Comparison of ENCODE assay signal across 8 cellular contexts in genomic region chr1:89633103-89633744, GRCh38. TPM values are rescaled to one million over a fixed set of nuclear protein-coding genes. Genes with fewer than 3 reads are reported as not detected.
DNase-seq lines count a peak whose midpoint lies in the region; ATAC-seq lines count a peak whose summit lies in the region.

TSS of gene LRRC8C (plus strand) at chr1:89633120. CDS start at chr1:89686474, 53,354 bp downstream.

- peak within 1 kb of the TSS; percentile 89 for H3K4me3 Mint-ChIP-seq in activated naive CD8-positive, alpha-beta T cell treated with anti-CD3 and anti-CD28 coated beads, Interleukin-2, amount 50 U/mL, for 24 hours

- peak within 1 kb of the TSS; percentile 96 for H3K4me3 ChIP-seq in SK-N-MC

- H3K36me3 ChIP-seq in SK-N-MC (ENCODE audit: insufficient read depth, low read length): no peaks in the 10 kb centered on the region

- H3K9me3 Mint-ChIP-seq in activated naive CD8-positive, alpha-beta T cell treated with anti-CD3 and anti-CD28 coated beads, Interleukin-2, amount 50 U/mL, for 24 hours: no peaks in the 10 kb centered on the region

- intact Hi-C loops in cardiac septum (cut with DNase I): loop anchor here (1.0 to 10.0 kb wide), 3 partner anchors 89 to 362 kb away; partner anchors contain the start of gene ZNF326
- intact Hi-C loops in posterior vena cava (cut with DNase I): loop anchor here (2.0 to 10.0 kb wide), 2 partner anchors 130 to 1362 kb away; no protein-coding TSS in a partner anchor

- DNase-seq in G401 (ENCODE audit: low spot score) (peak; percentile 28), HUDEP-2 (lab: John Stamatoyannopoulos, UW; ENCODE audit: unreplicated experiment in 76 of 76) (peak in 51 of 76 experiments; percentile 18 to 85 (median 49)), SK-N-MC (ENCODE audit: low read depth, low spot score) (no peak), cardiac septum (ENCODE audit: low spot score) (peak; percentile 85), posterior vena cava (ENCODE audit: low spot score) (peak; percentile 88), SW 1271 (lab: John Stamatoyannopoulos, UW) (no peak)
- DNase-seq in activated naive CD8-positive, alpha-beta T cell treated with anti-CD3 and anti-CD28 coated beads, Interleukin-2, amount 50 U/mL, for 24 hours: peak; percentile 62

- ATAC-seq in GM21526 (IDR thresholded peaks at IDR 0.05; ENCODE audit: low FRiP score, unreplicated experiment): peak; percentile 41
- peak; percentile 26 for ATAC-seq in activated naive CD8-positive, alpha-beta T cell treated with anti-CD3 and anti-CD28 coated beads, Interleukin-2, amount 50 U/mL, for 24 hours

- peak within 1 kb of the TSS; percentile 93 for H3K27ac Mint-ChIP-seq in activated naive CD8-positive, alpha-beta T cell treated with anti-CD3 and anti-CD28 coated beads, Interleukin-2, amount 50 U/mL, for 24 hours

- H3K27me3 Mint-ChIP-seq in activated naive CD8-positive, alpha-beta T cell treated with anti-CD3 and anti-CD28 coated beads, Interleukin-2, amount 50 U/mL, for 24 hours: no peaks in the 10 kb centered on the region

- H3K9ac ChIP-seq in SK-N-MC (ENCODE audit: insufficient read length): peak within 1 kb of the TSS; percentile 76

- H3K9me3 ChIP-seq in SK-N-MC (ENCODE audit: low read depth, low read length): no peaks in the 10 kb centered on the region

- no peak within 1 kb of the TSS for H3K27ac ChIP-seq in SK-N-MC

- H3K36me3 Mint-ChIP-seq in activated naive CD8-positive, alpha-beta T cell treated with anti-CD3 and anti-CD28 coated beads, Interleukin-2, amount 50 U/mL, for 24 hours (ENCODE audit: low read depth): peaks cover 48% of the 10 kb centered on the region

- in situ Hi-C loops in G401 (cut with HindIII; ENCODE audit: low sequenced_read_pairs): no loop called here

- peaks cover 71% of the 10 kb centered on the region for H3K4me1 Mint-ChIP-seq in activated naive CD8-positive, alpha-beta T cell treated with anti-CD3 and anti-CD28 coated beads, Interleukin-2, amount 50 U/mL, for 24 hours

RNA-seq across cellular contexts. Expression of gene LRRC8C, which starts in this region (rescaled TPM):
- 4.4 and 6.5 TPM in 2 replicates for total RNA-seq in G401 (2014; rRNA removed; shearing (Covaris generic))
- total RNA-seq in cardiac septum: 8.3 TPM
- total RNA-seq in posterior vena cava: 10 to 100 TPM; 10.5 to 11.9 TPM

Comparison
In these comparisons a context has a peak if more than half of its experiments do, and no peak if none do; other contexts are left out.
1. DNase-seq: peak in G401 (single experiment), HUDEP-2 (51 of 76), activated naive CD8-positive, alpha-beta T cell treated with anti-CD3 and anti-CD28 coated beads, Interleukin-2, amount 50 U/mL, for 24 hours (single experiment), cardiac septum (single experiment) and posterior vena cava (single experiment); none in SK-N-MC (single experiment) and SW 1271 (0 of 2).